ENCODE assay signal across 1 cellular context in the genomic region with DNA sequence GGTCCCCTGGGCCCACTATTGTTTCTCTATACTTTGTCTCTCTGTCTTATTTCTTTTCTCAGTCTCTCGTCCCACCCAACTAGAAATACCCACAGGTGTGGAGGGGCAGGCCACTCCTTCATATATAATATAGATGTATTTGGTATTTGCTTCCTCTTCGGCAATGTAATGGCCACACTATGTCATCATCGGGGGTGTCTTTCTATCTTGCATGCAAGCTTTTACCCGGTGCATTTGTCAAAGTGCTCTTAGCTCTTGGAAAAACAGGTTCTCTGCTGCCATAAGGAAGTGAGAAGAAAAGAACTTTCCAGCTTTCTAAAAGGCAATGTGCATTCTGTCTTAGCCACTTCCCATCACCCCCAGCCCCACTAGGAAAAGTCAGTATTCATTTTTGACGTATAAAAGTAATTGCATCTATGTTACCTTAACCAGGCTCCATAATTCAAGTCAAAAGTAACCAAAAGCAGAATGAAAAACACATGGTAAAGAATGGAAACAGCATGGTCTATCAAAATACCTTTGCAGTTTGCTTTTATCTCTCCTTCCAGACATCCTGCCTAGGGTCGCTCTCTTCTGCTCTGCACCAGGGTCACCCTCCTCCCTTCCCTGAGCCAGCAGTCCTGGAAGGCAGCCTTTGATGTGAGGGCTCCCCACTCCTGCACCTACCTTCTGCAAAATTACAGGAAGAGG.
TF ChIP-seq lines count a peak whose summit lies in the region.

No MANE protein-coding gene starts in this region.

TF ChIP-seq in H1, 55 proteins besides CTCF, POLR2A, EP300 and RAD21:
- TF ChIP-seq, protein P1, sequence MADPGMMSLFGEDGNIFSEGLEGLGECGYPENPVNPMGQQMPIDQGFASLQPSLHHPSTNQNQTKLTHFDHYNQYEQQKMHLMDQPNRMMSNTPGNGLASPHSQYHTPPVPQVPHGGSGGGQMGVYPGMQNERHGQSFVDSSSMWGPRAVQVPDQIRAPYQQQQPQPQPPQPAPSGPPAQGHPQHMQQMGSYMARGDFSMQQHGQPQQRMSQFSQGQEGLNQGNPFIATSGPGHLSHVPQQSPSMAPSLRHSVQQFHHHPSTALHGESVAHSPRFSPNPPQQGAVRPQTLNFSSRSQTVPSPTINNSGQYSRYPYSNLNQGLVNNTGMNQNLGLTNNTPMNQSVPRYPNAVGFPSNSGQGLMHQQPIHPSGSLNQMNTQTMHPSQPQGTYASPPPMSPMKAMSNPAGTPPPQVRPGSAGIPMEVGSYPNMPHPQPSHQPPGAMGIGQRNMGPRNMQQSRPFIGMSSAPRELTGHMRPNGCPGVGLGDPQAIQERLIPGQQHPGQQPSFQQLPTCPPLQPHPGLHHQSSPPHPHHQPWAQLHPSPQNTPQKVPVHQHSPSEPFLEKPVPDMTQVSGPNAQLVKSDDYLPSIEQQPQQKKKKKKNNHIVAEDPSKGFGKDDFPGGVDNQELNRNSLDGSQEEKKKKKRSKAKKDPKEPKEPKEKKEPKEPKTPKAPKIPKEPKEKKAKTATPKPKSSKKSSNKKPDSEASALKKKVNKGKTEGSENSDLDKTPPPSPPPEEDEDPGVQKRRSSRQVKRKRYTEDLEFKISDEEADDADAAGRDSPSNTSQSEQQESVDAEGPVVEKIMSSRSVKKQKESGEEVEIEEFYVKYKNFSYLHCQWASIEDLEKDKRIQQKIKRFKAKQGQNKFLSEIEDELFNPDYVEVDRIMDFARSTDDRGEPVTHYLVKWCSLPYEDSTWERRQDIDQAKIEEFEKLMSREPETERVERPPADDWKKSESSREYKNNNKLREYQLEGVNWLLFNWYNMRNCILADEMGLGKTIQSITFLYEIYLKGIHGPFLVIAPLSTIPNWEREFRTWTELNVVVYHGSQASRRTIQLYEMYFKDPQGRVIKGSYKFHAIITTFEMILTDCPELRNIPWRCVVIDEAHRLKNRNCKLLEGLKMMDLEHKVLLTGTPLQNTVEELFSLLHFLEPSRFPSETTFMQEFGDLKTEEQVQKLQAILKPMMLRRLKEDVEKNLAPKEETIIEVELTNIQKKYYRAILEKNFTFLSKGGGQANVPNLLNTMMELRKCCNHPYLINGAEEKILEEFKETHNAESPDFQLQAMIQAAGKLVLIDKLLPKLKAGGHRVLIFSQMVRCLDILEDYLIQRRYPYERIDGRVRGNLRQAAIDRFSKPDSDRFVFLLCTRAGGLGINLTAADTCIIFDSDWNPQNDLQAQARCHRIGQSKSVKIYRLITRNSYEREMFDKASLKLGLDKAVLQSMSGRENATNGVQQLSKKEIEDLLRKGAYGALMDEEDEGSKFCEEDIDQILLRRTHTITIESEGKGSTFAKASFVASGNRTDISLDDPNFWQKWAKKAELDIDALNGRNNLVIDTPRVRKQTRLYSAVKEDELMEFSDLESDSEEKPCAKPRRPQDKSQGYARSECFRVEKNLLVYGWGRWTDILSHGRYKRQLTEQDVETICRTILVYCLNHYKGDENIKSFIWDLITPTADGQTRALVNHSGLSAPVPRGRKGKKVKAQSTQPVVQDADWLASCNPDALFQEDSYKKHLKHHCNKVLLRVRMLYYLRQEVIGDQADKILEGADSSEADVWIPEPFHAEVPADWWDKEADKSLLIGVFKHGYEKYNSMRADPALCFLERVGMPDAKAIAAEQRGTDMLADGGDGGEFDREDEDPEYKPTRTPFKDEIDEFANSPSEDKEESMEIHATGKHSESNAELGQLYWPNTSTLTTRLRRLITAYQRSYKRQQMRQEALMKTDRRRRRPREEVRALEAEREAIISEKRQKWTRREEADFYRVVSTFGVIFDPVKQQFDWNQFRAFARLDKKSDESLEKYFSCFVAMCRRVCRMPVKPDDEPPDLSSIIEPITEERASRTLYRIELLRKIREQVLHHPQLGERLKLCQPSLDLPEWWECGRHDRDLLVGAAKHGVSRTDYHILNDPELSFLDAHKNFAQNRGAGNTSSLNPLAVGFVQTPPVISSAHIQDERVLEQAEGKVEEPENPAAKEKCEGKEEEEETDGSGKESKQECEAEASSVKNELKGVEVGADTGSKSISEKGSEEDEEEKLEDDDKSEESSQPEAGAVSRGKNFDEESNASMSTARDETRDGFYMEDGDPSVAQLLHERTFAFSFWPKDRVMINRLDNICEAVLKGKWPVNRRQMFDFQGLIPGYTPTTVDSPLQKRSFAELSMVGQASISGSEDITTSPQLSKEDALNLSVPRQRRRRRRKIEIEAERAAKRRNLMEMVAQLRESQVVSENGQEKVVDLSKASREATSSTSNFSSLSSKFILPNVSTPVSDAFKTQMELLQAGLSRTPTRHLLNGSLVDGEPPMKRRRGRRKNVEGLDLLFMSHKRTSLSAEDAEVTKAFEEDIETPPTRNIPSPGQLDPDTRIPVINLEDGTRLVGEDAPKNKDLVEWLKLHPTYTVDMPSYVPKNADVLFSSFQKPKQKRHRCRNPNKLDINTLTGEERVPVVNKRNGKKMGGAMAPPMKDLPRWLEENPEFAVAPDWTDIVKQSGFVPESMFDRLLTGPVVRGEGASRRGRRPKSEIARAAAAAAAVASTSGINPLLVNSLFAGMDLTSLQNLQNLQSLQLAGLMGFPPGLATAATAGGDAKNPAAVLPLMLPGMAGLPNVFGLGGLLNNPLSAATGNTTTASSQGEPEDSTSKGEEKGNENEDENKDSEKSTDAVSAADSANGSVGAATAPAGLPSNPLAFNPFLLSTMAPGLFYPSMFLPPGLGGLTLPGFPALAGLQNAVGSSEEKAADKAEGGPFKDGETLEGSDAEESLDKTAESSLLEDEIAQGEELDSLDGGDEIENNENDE (IDR thresholded peaks at IDR 0.05; ENCODE audit: insufficient replicate concordance, low read length) = no peak
- TF ChIP-seq SIN3A (conservative IDR thresholded peaks at IDR 0.05 in 1 of 2, IDR thresholded peaks at IDR 0.05 in 1 of 2; ENCODE audit: low read depth in 1 of 2, low read length in 2 of 2) (no peak), CBX5 (IDR thresholded peaks at IDR 0.05; ENCODE audit: low read depth, low read length) (no peak), PHF8 (conservative IDR thresholded peaks at IDR 0.05; ENCODE audit: low read depth, low read length) (no peak), NRF1 (IDR thresholded peaks at IDR 0.05; ENCODE audit: low read depth, low read length) (no peak), JUND (IDR thresholded peaks at IDR 0.05; ENCODE audit: low read length) (no peak)
- TF ChIP-seq, protein P2, sequence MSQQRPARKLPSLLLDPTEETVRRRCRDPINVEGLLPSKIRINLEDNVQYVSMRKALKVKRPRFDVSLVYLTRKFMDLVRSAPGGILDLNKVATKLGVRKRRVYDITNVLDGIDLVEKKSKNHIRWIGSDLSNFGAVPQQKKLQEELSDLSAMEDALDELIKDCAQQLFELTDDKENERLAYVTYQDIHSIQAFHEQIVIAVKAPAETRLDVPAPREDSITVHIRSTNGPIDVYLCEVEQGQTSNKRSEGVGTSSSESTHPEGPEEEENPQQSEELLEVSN (IDR thresholded peaks at IDR 0.05) = no peak
